24 cellular contexts compared by ENCODE assay signal in genomic region chr19:41879080-41879479, GRCh38. TPM values are rescaled to one million over a fixed set of nuclear protein-coding genes. Genes with fewer than 3 reads are reported as not detected.
DNase-seq lines count a peak whose midpoint lies in the region; ATAC-seq, FAIRE-seq and TF ChIP-seq lines count a peak whose summit lies in the region.
"Had no signal": no experiment of that assay in that cellular context is flagged by ENCODE, and none has a peak within 500 bp of the region (broad histone marks: within the 10 kb centered on the region; RNA-seq: fewer than 3 reads in every experiment).

No MANE protein-coding gene starts in this region.

- no peak for ATAC-seq in CD4-positive, CD25-positive, alpha-beta regulatory T cell (ENCODE audit: low read depth in 2 of 2)
- no peak for ATAC-seq in activated CD4-positive, alpha-beta T cell treated with anti-CD3 and anti-CD28 coated beads for 36 hours
- ATAC-seq: HepG2 had no signal

- intact Hi-C loops in activated CD4-positive, alpha-beta T cell treated with anti-CD3 and anti-CD28 coated beads for 36 hours (cut with DNase I, micrococcal nuclease): no loop called here

- CTCF ChIA-PET in activated CD4-positive, alpha-beta T cell treated with anti-CD3 and anti-CD28 coated beads for 36 hours (lab: Charles Lee): no interaction called here

- no peaks in the 10 kb centered on the region for H3K36me3 ChIP-seq in CD4-positive, CD25-positive, alpha-beta regulatory T cell (ENCODE audit: control insufficient read depth, insufficient read depth, low read length)
- no peaks in the 10 kb centered on the region for H3K36me3 ChIP-seq in neuronal stem cell (replicated peaks in 1 of 2; ENCODE audit: control insufficient read depth in 2 of 2, insufficient read depth in 2 of 2, low read length in 2 of 2)
- H3K36me3 ChIP-seq: ascending aorta, HAP-1, left ventricle myocardium inferior had no signal

- H3K27ac ChIP-seq in CD4-positive, CD25-positive, alpha-beta regulatory T cell (ENCODE audit: insufficient read depth, low read length, poor library complexity, severe bottlenecking): peak overlapping the region; percentile 93
- no peak overlapping the region for H3K27ac ChIP-seq in neuronal stem cell (replicated peaks; ENCODE audit: low read length)
- H3K27ac ChIP-seq: ascending aorta, left ventricle myocardium inferior, SJSA1 had no signal

- H3K4me1 Mint-ChIP-seq in CD4-positive, CD25-positive, alpha-beta regulatory T cell: peaks cover 4 to 82% (median 31%) of the 10 kb centered on the region in 4 donors
- H3K4me1 Mint-ChIP-seq in activated naive CD8-positive, alpha-beta T cell (ENCODE audit: low read depth): peaks cover 69% of the 10 kb centered on the region
- H3K4me1 Mint-ChIP-seq in activated CD4-positive, alpha-beta T cell treated with anti-CD3 and anti-CD28 coated beads for 36 hours: peaks cover 59% of the 10 kb centered on the region

- H2BK5ac ChIP-seq in neuronal stem cell (ENCODE audit: low read length): no peak overlapping the region

- no peak overlapping the region for H3K23ac ChIP-seq in neuronal stem cell (ENCODE audit: low read depth, low read length, poor library complexity)

- no peak overlapping the region for H2AFZ ChIP-seq in neuronal stem cell (ENCODE audit: low read length)

- H3K4me3 ChIP-seq in CD4-positive, CD25-positive, alpha-beta regulatory T cell (ENCODE audit: low read depth, low read length): no peak overlapping the region
- H3K4me3 ChIP-seq in GM12865 (ENCODE audit: low read depth, low read length) (peak overlapping the region; percentile 90), neuronal stem cell (ENCODE audit: low read length in 2 of 2) (no peak overlapping the region)
- H3K4me3 ChIP-seq: ascending aorta, HAP-1, left ventricle myocardium inferior, SJSA1 had no signal

- no peak overlapping the region for H4K91ac ChIP-seq in neuronal stem cell (ENCODE audit: low read depth, low read length, poor library complexity)

- no peak for TF ChIP-seq CTCF in GM12865 (IDR thresholded peaks at IDR 0.05; ENCODE audit: insufficient read depth, low read depth, low read length, missing control alignments)

- H3K14ac ChIP-seq in neuronal stem cell (ENCODE audit: low read length): no peak overlapping the region

- H3K36me3 Mint-ChIP-seq in CD4-positive, CD25-positive, alpha-beta regulatory T cell: peaks cover 10% of the 10 kb centered on the region
- no peaks in the 10 kb centered on the region for H3K36me3 Mint-ChIP-seq in activated naive CD8-positive, alpha-beta T cell
- H3K36me3 Mint-ChIP-seq in activated CD4-positive, alpha-beta T cell treated with anti-CD3 and anti-CD28 coated beads for 36 hours (ENCODE audit: low read depth): peaks cover 5% of the 10 kb centered on the region

- no peak overlapping the region for H3K9ac ChIP-seq in neuronal stem cell (ENCODE audit: low read depth, low read length, poor library complexity)

- WGBS in neuronal stem cell (ENCODE audit: extremely low coverage in 2 of 2, insufficient read length in 2 of 2, insufficient replicate concordance in 1 of 2), 2 donors: no CpG with 5 or more reads among the region's 21 CpGs

- no peak overlapping the region for H3K4me2 ChIP-seq in neuronal stem cell (ENCODE audit: insufficient read depth, low read length, poor library complexity, severe bottlenecking)

- no peak overlapping the region for H3K18ac ChIP-seq in neuronal stem cell (ENCODE audit: low read length)

- no peak overlapping the region for H2BK15ac ChIP-seq in neuronal stem cell (ENCODE audit: low read length)

- peak overlapping the region; percentile 88 to 99 (median 95) for H3K27ac Mint-ChIP-seq in CD4-positive, CD25-positive, alpha-beta regulatory T cell
- H3K27ac Mint-ChIP-seq in activated naive CD8-positive, alpha-beta T cell: peak overlapping the region; percentile 83
- H3K27ac Mint-ChIP-seq in activated CD4-positive, alpha-beta T cell treated with anti-CD3 and anti-CD28 coated beads for 36 hours: no peak overlapping the region

- POLR2A ChIA-PET in activated CD4-positive, alpha-beta T cell treated with anti-CD3 and anti-CD28 coated beads for 36 hours (lab: Charles Lee): no interaction called here

- H2BK120ac ChIP-seq in neuronal stem cell (ENCODE audit: low read depth, low read length): no peak overlapping the region

- peak overlapping the region; percentile 83 for H2AK5ac ChIP-seq in neuronal stem cell (ENCODE audit: low read depth, low read length)

- no peak for FAIRE-seq in RCC 7860 (lab: Jason Lieb, UNC)
- FAIRE-seq: D721Med, HepG2 had no signal

- no peaks in the 10 kb centered on the region for H3K9me3 ChIP-seq in CD4-positive, CD25-positive, alpha-beta regulatory T cell (ENCODE audit: control insufficient read depth in 2 of 2, low read length in 2 of 2)
- no peaks in the 10 kb centered on the region for H3K9me3 ChIP-seq in neuronal stem cell (replicated peaks in 1 of 2; ENCODE audit: control insufficient read depth in 2 of 2, insufficient read depth in 1 of 2, low read depth in 1 of 2, low read length in 2 of 2)
- H3K9me3 ChIP-seq: ascending aorta, HAP-1, left ventricle myocardium inferior, SJSA1 had no signal

- no peak overlapping the region for H2BK12ac ChIP-seq in neuronal stem cell (ENCODE audit: low read length)

- no peak overlapping the region for H3K4ac ChIP-seq in neuronal stem cell (ENCODE audit: low read length)

- no peaks in the 10 kb centered on the region for H3K79me1 ChIP-seq in neuronal stem cell (ENCODE audit: low read depth, low read length)

- H3K4me1 ChIP-seq in CD4-positive, CD25-positive, alpha-beta regulatory T cell (ENCODE audit: control insufficient read depth, insufficient read depth, low read length, poor library complexity, severe bottlenecking): peaks cover 79% of the 10 kb centered on the region
- peaks cover 5% of the 10 kb centered on the region in 2 donors for H3K4me1 ChIP-seq in neuronal stem cell (ENCODE audit: control insufficient read depth in 2 of 2, insufficient read depth in 1 of 2, low read depth in 1 of 2, low read length in 2 of 2)
- H3K4me1 ChIP-seq: ascending aorta had no signal

- H3K27me3 ChIP-seq in CD4-positive, CD25-positive, alpha-beta regulatory T cell (ENCODE audit: control insufficient read depth, insufficient read depth, low read length): no peaks in the 10 kb centered on the region
- peaks cover 0 to 49% (median 21%) of the 10 kb centered on the region in 3 experiments for H3K27me3 ChIP-seq in neuronal stem cell (ENCODE audit: control insufficient read depth in 3 of 3, insufficient read depth in 3 of 3, low read depth in 1 of 3, low read length in 3 of 3)
- H3K27me3 ChIP-seq: ascending aorta, SJSA1 had no signal

- H3K4me3 Mint-ChIP-seq in CD4-positive, CD25-positive, alpha-beta regulatory T cell: no peak overlapping the region
- H3K4me3 Mint-ChIP-seq in activated naive CD8-positive, alpha-beta T cell: no peak overlapping the region
- no peak overlapping the region for H3K4me3 Mint-ChIP-seq in activated CD4-positive, alpha-beta T cell treated with anti-CD3 and anti-CD28 coated beads for 36 hours

- H4K8ac ChIP-seq in neuronal stem cell (ENCODE audit: low read depth, low read length): no peak overlapping the region

- H3K27me3 Mint-ChIP-seq in CD4-positive, CD25-positive, alpha-beta regulatory T cell: peaks cover 4% of the 10 kb centered on the region
- H3K27me3 Mint-ChIP-seq in activated naive CD8-positive, alpha-beta T cell: no peaks in the 10 kb centered on the region
- no peaks in the 10 kb centered on the region for H3K27me3 Mint-ChIP-seq in activated CD4-positive, alpha-beta T cell treated with anti-CD3 and anti-CD28 coated beads for 36 hours

- H3K9me3 Mint-ChIP-seq in CD4-positive, CD25-positive, alpha-beta regulatory T cell: peaks cover 0 to 2% (median 0%) of the 10 kb centered on the region in 7 donors
- H3K9me3 Mint-ChIP-seq in activated naive CD8-positive, alpha-beta T cell (ENCODE audit: low read depth): no peaks in the 10 kb centered on the region
- no peaks in the 10 kb centered on the region for H3K9me3 Mint-ChIP-seq in activated CD4-positive, alpha-beta T cell treated with anti-CD3 and anti-CD28 coated beads for 36 hours (ENCODE audit: low read depth)

- DNase-seq in CD4-positive, CD25-positive, alpha-beta regulatory T cell: no peak
- no peak for DNase-seq in GM12865 (ENCODE audit: low read depth)
- no peak for DNase-seq in neuronal stem cell (ENCODE audit: low spot score)
- DNase-seq in NCI-H524 treated with DMSO at 0.1 percent for 48 hours (lab: John Stamatoyannopoulos, UW): no peak
- DNase-seq in RCC 7860 (ENCODE audit: low spot score): no peak
- no peak for DNase-seq in activated CD4-positive, alpha-beta T cell treated with anti-CD3 and anti-CD28 coated beads for 36 hours
- DNase-seq: activated gamma-delta T cell; cerebellar nuclear complex; effector CD8-positive, alpha-beta T cell; GDM1; glutamatergic neuron; left ventricle myocardium inferior; NCI-H187; stimulated activated CD4-positive, alpha-beta T cell treated with anti-CD3 and anti-CD28 coated beads, Interleukin-4, amount 100 ng/mL, for 4 hours; T1000 had no signal

RNA-seq across cellular contexts. Expression of gene CD79A, which starts 2.0 kb away (rescaled TPM):
- total RNA-seq in CD4-positive, CD25-positive, alpha-beta regulatory T cell: 4.9 TPM
- polyA plus RNA-seq in CD4-positive, CD25-positive, alpha-beta regulatory T cell: 10 to 100 TPM; 10.6 to 17.9 (median 16.4) TPM
- polyA plus RNA-seq in neuronal stem cell (2013, experiment 1 of 2): 0.67 TPM
- 0.64 TPM for polyA plus RNA-seq in neuronal stem cell (2013, experiment 2 of 2)
- total RNA-seq in activated CD4-positive, alpha-beta T cell treated with anti-CD3 and anti-CD28 coated beads for 36 hours: 1 to 10 TPM; 4.0 to 4.1 TPM
- total RNA-seq: ascending aorta, left ventricle myocardium inferior, temporal lobe had no signal

RNA-seq across cellular contexts. Expression of gene ARHGEF1, which starts 3.9 kb away (rescaled TPM):
- total RNA-seq in CD4-positive, CD25-positive, alpha-beta regulatory T cell: 1,312 TPM
- polyA plus RNA-seq in CD4-positive, CD25-positive, alpha-beta regulatory T cell: 100 to 1,000 TPM; 162 to 187 (median 180) TPM
- 30.0 TPM for polyA plus RNA-seq in neuronal stem cell (2013, experiment 1 of 2)
- polyA plus RNA-seq in neuronal stem cell (2013, experiment 2 of 2): 29.8 TPM
- 100 to 1,000 TPM; 231 to 276 TPM for total RNA-seq in activated CD4-positive, alpha-beta T cell treated with anti-CD3 and anti-CD28 coated beads for 36 hours

RNA-seq across cellular contexts. Expression of gene RPS19, which starts 19.0 kb away (rescaled TPM):
- total RNA-seq in CD4-positive, CD25-positive, alpha-beta regulatory T cell: 2,081 TPM
- polyA plus RNA-seq in CD4-positive, CD25-positive, alpha-beta regulatory T cell: 1,000 to 10,000 TPM; 3,595 to 5,716 (median 4,931) TPM
- polyA plus RNA-seq in neuronal stem cell (2013, experiment 1 of 2): 4,580 TPM
- 4,472 TPM for polyA plus RNA-seq in neuronal stem cell (2013, experiment 2 of 2)
- 1,000 to 10,000 TPM; 2,342 to 3,204 TPM for total RNA-seq in activated CD4-positive, alpha-beta T cell treated with anti-CD3 and anti-CD28 coated beads for 36 hours

RNA-seq across cellular contexts. Expression of gene DMRTC2, which starts 34.2 kb away (rescaled TPM):
- total RNA-seq in CD4-positive, CD25-positive, alpha-beta regulatory T cell: not detected
- not detected for polyA plus RNA-seq in CD4-positive, CD25-positive, alpha-beta regulatory T cell
- not detected for polyA plus RNA-seq in neuronal stem cell (2013, experiment 1 of 2)
- polyA plus RNA-seq in neuronal stem cell (2013, experiment 2 of 2): not detected
- total RNA-seq in activated CD4-positive, alpha-beta T cell treated with anti-CD3 and anti-CD28 coated beads for 36 hours: not detected
- total RNA-seq: ascending aorta, HepG2, left ventricle myocardium inferior, mononuclear cell, renal cortical epithelial cell, SJSA1, temporal lobe had no signal
- polyA plus RNA-seq: HepG2 had no signal

RNA-seq across cellular contexts. Expression of gene LYPD4, which starts 34.6 kb away (rescaled TPM):
- total RNA-seq in CD4-positive, CD25-positive, alpha-beta regulatory T cell: not detected
- not detected for polyA plus RNA-seq in CD4-positive, CD25-positive, alpha-beta regulatory T cell
- not detected for polyA plus RNA-seq in neuronal stem cell (2013, experiment 1 of 2)
- not detected for polyA plus RNA-seq in neuronal stem cell (2013, experiment 2 of 2)
- not detected for total RNA-seq in activated CD4-positive, alpha-beta T cell treated with anti-CD3 and anti-CD28 coated beads for 36 hours
- total RNA-seq: ascending aorta, HepG2, left ventricle myocardium inferior, mononuclear cell, renal cortical epithelial cell, SJSA1, temporal lobe had no signal
- polyA plus RNA-seq: HepG2 had no signal
